25 cellular contexts compared by ENCODE assay signal in genomic region chr12:938810-939209, GRCh38.
"Had no signal": no experiment of that assay in that cellular context is flagged by ENCODE, and none has a peak within 500 bp of the region (broad histone marks: within the 10 kb centered on the region; RNA-seq: fewer than 3 reads in every experiment).

No MANE protein-coding gene starts in this region.

- H3K4me1 Mint-ChIP-seq: activated T-helper 17 cell treated with anti-CD3 and anti-CD28 coated beads, Interleukin-2, amount 50 U/mL, for 72 hours; central memory CD8-positive, alpha-beta T cell; neural progenitor cell had no signal

- H3K9me3 Mint-ChIP-seq: activated CD4-positive, alpha-beta memory T cell treated with anti-CD3 and anti-CD28 coated beads for 36 hours; activated T-helper 17 cell treated with anti-CD3 and anti-CD28 coated beads, Interleukin-2, amount 50 U/mL, for 72 hours; central memory CD8-positive, alpha-beta T cell; dendritic cell treated with granulocyte-macrophage colony-stimulating factor and Interleukin-4, amounts not matched to agents 40 ng/mL and 50 ng/mL, for 4 days; naive thymus-derived CD8-positive, alpha-beta T cell; neural progenitor cell; T-helper 1 cell treated with Interleukin-12 subunit alpha and Interleukin-12 subunit beta and Interleukin-4 antibody, amounts not matched to agents 30 μg/mL and 1 μg/mL, for 36 hours had no signal

- H3K27ac ChIP-seq: esophagus muscularis mucosa, foreskin keratinocyte, heart left ventricle, neural progenitor cell, parathyroid adenoma, right atrium auricular region, thoracic aorta, VCaP had no signal

- H3K9me3 ChIP-seq: esophagus muscularis mucosa, heart left ventricle, right atrium auricular region, thoracic aorta had no signal

- H3K27ac Mint-ChIP-seq: activated CD4-positive, alpha-beta memory T cell treated with anti-CD3 and anti-CD28 coated beads for 36 hours; dendritic cell treated with granulocyte-macrophage colony-stimulating factor and Interleukin-4, amounts not matched to agents 40 ng/mL and 50 ng/mL, for 4 days; neural progenitor cell; T-helper 1 cell treated with Interleukin-12 subunit alpha and Interleukin-12 subunit beta and Interleukin-4 antibody, amounts not matched to agents 30 μg/mL and 1 μg/mL, for 36 hours had no signal

- H3K4me3 Mint-ChIP-seq: activated CD4-positive, alpha-beta memory T cell treated with anti-CD3 and anti-CD28 coated beads for 36 hours; activated T-helper 17 cell treated with anti-CD3 and anti-CD28 coated beads, Interleukin-2, amount 50 U/mL, for 72 hours; central memory CD8-positive, alpha-beta T cell; dendritic cell treated with granulocyte-macrophage colony-stimulating factor and Interleukin-4, amounts not matched to agents 40 ng/mL and 50 ng/mL, for 4 days; naive thymus-derived CD8-positive, alpha-beta T cell; neural progenitor cell; T-helper 1 cell treated with Interleukin-12 subunit alpha and Interleukin-12 subunit beta and Interleukin-4 antibody, amounts not matched to agents 30 μg/mL and 1 μg/mL, for 36 hours had no signal

- H3K9ac ChIP-seq: neural progenitor cell, parathyroid adenoma had no signal

- H3K27me3 Mint-ChIP-seq: activated CD4-positive, alpha-beta memory T cell treated with anti-CD3 and anti-CD28 coated beads for 36 hours; activated T-helper 17 cell treated with anti-CD3 and anti-CD28 coated beads, Interleukin-2, amount 50 U/mL, for 72 hours; central memory CD8-positive, alpha-beta T cell; dendritic cell treated with granulocyte-macrophage colony-stimulating factor and Interleukin-4, amounts not matched to agents 40 ng/mL and 50 ng/mL, for 4 days; naive thymus-derived CD8-positive, alpha-beta T cell had no signal

- ATAC-seq: activated T-helper 17 cell treated with anti-CD3 and anti-CD28 coated beads, Interleukin-2, amount 50 U/mL, for 72 hours; foreskin keratinocyte; heart left ventricle; naive thymus-derived CD8-positive, alpha-beta T cell had no signal

- H3K4me1 ChIP-seq: foreskin keratinocyte, neural progenitor cell, parathyroid adenoma, right atrium auricular region had no signal

- H3K4me3 ChIP-seq: esophagus muscularis mucosa, heart left ventricle, neural progenitor cell, right atrium auricular region, thoracic aorta had no signal

- H3K36me3 ChIP-seq: neural progenitor cell had no signal

- DNase-seq: activated CD4-positive, alpha-beta memory T cell treated with anti-CD3 and anti-CD28 coated beads for 36 hours; activated CD4-positive, alpha-beta T cell treated with anti-CD3 and anti-CD28 coated beads for 48 hours; amygdala; foreskin keratinocyte; heart left ventricle; hypothalamus; mesenchymal stem cell; naive thymus-derived CD8-positive, alpha-beta T cell; occipital lobe; stimulated activated CD4-positive, alpha-beta T cell treated with anti-CD3 and anti-CD28 coated beads, Interleukin-15, amount 100 ng/mL, for 24 hours; stimulated activated CD4-positive, alpha-beta T cell treated with anti-CD3 and anti-CD28 coated beads, Interleukin-2, amount 100 ng/mL, for 24 hours; stimulated activated naive CD4-positive, alpha-beta T cell; SW 1271; T-helper 9 cell; trophoblast cell had no signal

- H3K27me3 ChIP-seq: esophagus muscularis mucosa, foreskin keratinocyte, heart left ventricle, neural progenitor cell, right atrium auricular region had no signal
